In the genomic region with DNA sequence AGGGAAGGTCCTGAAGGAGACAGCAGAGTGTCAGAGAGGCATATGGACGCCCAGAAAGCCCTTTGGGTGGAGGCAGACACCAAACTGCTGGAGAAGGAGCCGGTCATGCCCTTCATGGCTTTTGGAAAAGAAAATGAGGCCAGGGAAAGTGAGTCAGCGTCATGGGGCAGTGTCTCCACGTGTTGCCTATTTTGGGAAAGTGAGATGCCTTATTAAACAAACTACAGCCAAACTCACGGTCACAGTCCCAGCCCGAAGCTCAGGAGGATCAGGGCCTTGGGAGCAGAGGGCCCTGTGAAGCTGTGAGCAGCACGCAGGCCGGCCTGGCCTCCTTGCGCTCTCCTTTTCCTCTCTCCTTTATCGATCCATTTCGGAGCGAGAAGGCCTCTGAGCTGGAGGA, we compare ENCODE assay signal across 20 cellular contexts. TPM values are rescaled to one million over a fixed set of nuclear protein-coding genes. Genes with fewer than 3 reads are reported as not detected.
DNase-seq lines count a peak whose midpoint lies in the region; ATAC-seq and TF ChIP-seq lines count a peak whose summit lies in the region.
"Had no signal": no experiment of that assay in that cellular context is flagged by ENCODE, and none has a peak within 500 bp of the region (broad histone marks: within the 10 kb centered on the region; RNA-seq: fewer than 3 reads in every experiment).

No MANE protein-coding gene starts in this region.

- peak in 3 of 4 donors; percentile 12 to 67 (median 22) for TF ChIP-seq EP300 in sigmoid colon (IDR thresholded peaks at IDR 0.05)

- H3K4me1 ChIP-seq in sigmoid colon = peaks cover 0 to 62% (median 52%) of the 10 kb centered on the region in 4 donors

- TF ChIP-seq CTCF in AG10803 (conservative IDR thresholded peaks at IDR 0.05; ENCODE audit: low read length) (no peak), coronary artery (IDR thresholded peaks at IDR 0.05) (no peak), sigmoid colon (IDR thresholded peaks at IDR 0.05) (no peak)

- H3K9me3 ChIP-seq in sigmoid colon = no peaks in the 10 kb centered on the region
- H3K9me3 ChIP-seq: body of pancreas, thyroid gland had no signal

- peak overlapping the region; percentile 81 to 87 for H3K27ac ChIP-seq in coronary artery
- peak overlapping the region; percentile 66 to 79 (median 72) for H3K27ac ChIP-seq in sigmoid colon
- H3K27ac ChIP-seq: body of pancreas, C4-2B, SK-N-MC, thyroid gland had no signal

- TF ChIP-seq POLR2A in sigmoid colon (IDR thresholded peaks at IDR 0.05) = no peak

- intact Hi-C loops in left ventricle myocardium superior (cut with micrococcal nuclease) (no loop called here), sigmoid colon (cut with DNase I) (loop anchor here (5.0 kb wide), 1 partner anchor 34 kb away; no protein-coding TSS in a partner anchor)

- DNase-seq in AG10803 (ENCODE audit: low read depth) (peak; percentile 25), coronary artery (ENCODE audit: low spot score) (peak; percentile 86), left ventricle myocardium superior (peak; percentile 60), sigmoid colon (peak; percentile 69), GM19238 (ENCODE audit: insufficient read length, low spot score) (no peak), epidermal melanocyte (ENCODE audit: insufficient read length, low spot score) (no peak)
- DNase-seq in activated naive CD4-positive, alpha-beta T cell treated with anti-CD3 and anti-CD28 coated beads, Interleukin-2, amount 50 U/mL, for 16 hours = no peak
- DNase-seq: activated CD4-positive, alpha-beta T cell treated with anti-CD3 and anti-CD28 coated beads, Interleukin-2, amount 50 U/mL, for 48 hours; NCI-H1417; NCI-H2171; occipital lobe; stimulated activated CD4-positive, alpha-beta T cell treated with anti-CD3 and anti-CD28 coated beads, Interleukin-4, amount 100 ng/mL, for 4 hours; stimulated activated CD8-positive, alpha-beta memory T cell treated with anti-CD3 and anti-CD28 coated beads, Interleukin-4, amount 100 ng/mL, for 48 hours; thyroid gland had no signal

- H3K4me3 ChIP-seq in AG10803 (ENCODE audit: low read length) = no peak overlapping the region
- H3K4me3 ChIP-seq in coronary artery = no peak overlapping the region
- no peak overlapping the region for H3K4me3 ChIP-seq in sigmoid colon
- H3K4me3 ChIP-seq: body of pancreas, dorsolateral prefrontal cortex, SK-N-MC, smooth muscle cell, thyroid gland had no signal

- ATAC-seq in left ventricle myocardium superior = peak; percentile 71
- ATAC-seq in HG03457 (IDR thresholded peaks at IDR 0.05; ENCODE audit: unreplicated experiment) = no peak
- ATAC-seq: body of pancreas had no signal

- 88 to 89% methylated on average over 12 of the region's 12 CpGs for WGBS in sigmoid colon, 2 donors

- no peaks in the 10 kb centered on the region for H3K36me3 ChIP-seq in sigmoid colon
- H3K36me3 ChIP-seq: thyroid gland had no signal

- no peaks in the 10 kb centered on the region for H3K27me3 ChIP-seq in sigmoid colon
- H3K27me3 ChIP-seq: body of pancreas, dorsolateral prefrontal cortex, thyroid gland had no signal

RNA-seq across cellular contexts. Expression of a gene that starts 25.0 kb away (rescaled TPM):
- 115 TPM for total RNA-seq in left ventricle myocardium superior
- total RNA-seq in sigmoid colon = 10 to 100 TPM; 26.9 to 50.7 (median 42.0) TPM
- 10 to 100 TPM; 32.4 to 43.6 (median 32.6) TPM for polyA plus RNA-seq in sigmoid colon

Comparison
In these comparisons a context has a peak if more than half of its experiments do, and no peak if none do; other contexts are left out.
1. DNase-seq: peak in AG10803 (single experiment), coronary artery (single experiment), left ventricle myocardium superior (single experiment) and sigmoid colon (single experiment); none in GM19238 (single experiment), activated naive CD4-positive, alpha-beta T cell treated with anti-CD3 and anti-CD28 coated beads, Interleukin-2, amount 50 U/mL, for 16 hours (single experiment) and epidermal melanocyte (single experiment).